Comparison of ENCODE assay signal across 12 cellular contexts in genomic region chr12:116136340-116136739, GRCh38.
DNase-seq lines count a peak whose midpoint lies in the region; ATAC-seq, FAIRE-seq and TF ChIP-seq lines count a peak whose summit lies in the region.
"Had no signal": no experiment of that assay in that cellular context is flagged by ENCODE, and none has a peak within 500 bp of the region (broad histone marks: within the 10 kb centered on the region; RNA-seq: fewer than 3 reads in every experiment).

No MANE protein-coding gene starts in this region.

- H3K27ac ChIP-seq in rectal smooth muscle tissue (ENCODE audit: low read depth, low read length), result peak overlapping the region; percentile 37
- H3K27ac ChIP-seq: 22Rv1, left lung had no signal

- TF ChIP-seq POLR2A in GM12892 (IDR thresholded peaks at IDR 0.05; ENCODE audit: low read depth, low read length), result no peak

- no peak overlapping the region for H3K9ac ChIP-seq in rectal smooth muscle tissue (ENCODE audit: low read length)

- TF ChIP-seq CTCF in cardiac fibroblast (IDR thresholded peaks at IDR 0.05; ENCODE audit: low read depth, low read length), result no peak

- no peak for DNase-seq in activated CD4-positive, CD25-positive, alpha-beta regulatory T cell treated with anti-CD3 and anti-CD28 coated beads, Interleukin-2, amount 50 U/mL, for 72 hours
- DNase-seq in RPMI7951 (ENCODE audit: low read depth) (peak; percentile 67), cardiac fibroblast (ENCODE audit: low read depth in 2 of 2) (peak; percentile 50 to 80), HPDE6-E6E7 (ENCODE audit: extremely low spot score) (no peak), GM12892 (ENCODE audit: insufficient read length) (no peak)
- DNase-seq: GF-D8, left lung, T-helper 9 cell had no signal

- peaks cover 25% of the 10 kb centered on the region for H3K4me1 ChIP-seq in rectal smooth muscle tissue (ENCODE audit: control insufficient read depth, insufficient read depth, low read length)

- peak; percentile 67 to 71 for ATAC-seq in activated CD4-positive, CD25-positive, alpha-beta regulatory T cell treated with anti-CD3 and anti-CD28 coated beads, Interleukin-2, amount 50 U/mL, for 24 hours
- no peak for ATAC-seq in GM18502 (IDR thresholded peaks at IDR 0.05; ENCODE audit: poor library complexity, unreplicated experiment)
- ATAC-seq: left lung had no signal

- H3K4me3 ChIP-seq in cardiac fibroblast (replicated peaks in 1 of 2; ENCODE audit: low read depth in 2 of 2, low read length in 2 of 2) (no peak overlapping the region), rectal smooth muscle tissue (ENCODE audit: low read length) (no peak overlapping the region)
- H3K4me3 ChIP-seq: left lung had no signal

- no peaks in the 10 kb centered on the region for H3K27me3 ChIP-seq in rectal smooth muscle tissue (ENCODE audit: control insufficient read depth, insufficient read depth, low read length)
- H3K27me3 ChIP-seq: left lung had no signal

- H3K36me3 ChIP-seq in rectal smooth muscle tissue (ENCODE audit: control insufficient read depth, insufficient read depth, low read length), result no peaks in the 10 kb centered on the region
- H3K36me3 ChIP-seq: left lung had no signal

- FAIRE-seq in GM12892 (lab: Jason Lieb, UNC), result no peak

Comparison
In these comparisons a context has a peak if more than half of its experiments do, and no peak if none do; other contexts are left out.
1. DNase-seq: peak in RPMI7951 (single experiment) and cardiac fibroblast (2 of 2); none in activated CD4-positive, CD25-positive, alpha-beta regulatory T cell treated with anti-CD3 and anti-CD28 coated beads, Interleukin-2, amount 50 U/mL, for 72 hours (single experiment), HPDE6-E6E7 (single experiment) and GM12892 (single experiment).